ENCODE assay signal across 22 cellular contexts in genomic region chr12:46926536-46926935, GRCh38.
"Had no signal": no experiment of that assay in that cellular context is flagged by ENCODE, and none has a peak within 500 bp of the region (broad histone marks: within the 10 kb centered on the region; RNA-seq: fewer than 3 reads in every experiment).

No MANE protein-coding gene starts in this region.

- H3K4me1 ChIP-seq: body of pancreas, gastrocnemius medialis, prostate gland, right atrium auricular region, tibial nerve, vagina had no signal

- H3K9me3 Mint-ChIP-seq: activated CD4-positive, alpha-beta T cell treated with anti-CD3 and anti-CD28 coated beads, Interleukin-2, amount 10 ng/mL, durations not matched to agents 7 days and 5 days; activated naive CD8-positive, alpha-beta T cell treated with anti-CD3 and anti-CD28 coated beads, Interleukin-2, amount 10 ng/mL, durations not matched to agents 7 days and 5 days; activated T-cell treated with anti-CD3 and anti-CD28 coated beads, Interleukin-2, amount 50 U/mL, for 24 hours; activated T-helper 2 cell treated with anti-CD3 and anti-CD28 coated beads, Interferon-gamma antibody, Interleukin-2, Interleukin-4, amounts not matched to agents 10 μg/mL and 5 μg/mL and 100 μg/mL, durations not matched to agents 14 hours and 24 hours and 36 hours had no signal

- H3K4me3 ChIP-seq: body of pancreas, gastrocnemius medialis, heart right ventricle, left lung, prostate gland, right atrium auricular region, skin epidermis, tibial nerve, vagina had no signal

- ATAC-seq: activated CD4-positive, CD25-positive, alpha-beta regulatory T cell treated with anti-CD3 and anti-CD28 coated beads, Interleukin-2, amount 50 U/mL, for 24 hours; activated CD8-positive, alpha-beta T cell treated with anti-CD3 and anti-CD28 coated beads, Interleukin-2, amount 10 ng/mL, durations not matched to agents 7 days and 5 days; body of pancreas; gastrocnemius medialis; heart right ventricle; left lung; stimulated activated naive CD8-positive, alpha-beta T cell treated with anti-CD3 and anti-CD28 coated beads, Interleukin-15, Interleukin-2, amounts not matched to agents 100 U/mL and 50 U/mL, for 24 hours had no signal

- H3K36me3 ChIP-seq: gastrocnemius medialis, heart right ventricle, left lung, prostate gland, right atrium auricular region, tibial nerve, vagina had no signal

- H3K9me3 ChIP-seq: body of pancreas, gastrocnemius medialis, left lung, prostate gland, right atrium auricular region, tibial nerve, vagina had no signal

- H3K27ac Mint-ChIP-seq: activated CD4-positive, alpha-beta T cell treated with anti-CD3 and anti-CD28 coated beads, Interleukin-2, amount 10 ng/mL, durations not matched to agents 7 days and 5 days; activated CD8-positive, alpha-beta T cell treated with anti-CD3 and anti-CD28 coated beads, Interleukin-2, amount 10 ng/mL, durations not matched to agents 7 days and 5 days; activated naive CD8-positive, alpha-beta T cell treated with anti-CD3 and anti-CD28 coated beads, Interleukin-2, amount 10 ng/mL, durations not matched to agents 7 days and 5 days; activated T-cell treated with anti-CD3 and anti-CD28 coated beads, Interleukin-2, amount 50 U/mL, for 24 hours; activated T-helper 2 cell treated with anti-CD3 and anti-CD28 coated beads, Interferon-gamma antibody, Interleukin-2, Interleukin-4, amounts not matched to agents 10 μg/mL and 5 μg/mL and 100 μg/mL, durations not matched to agents 14 hours and 24 hours and 36 hours had no signal

- DNase-seq: activated CD4-positive, alpha-beta T cell treated with anti-CD3 and anti-CD28 coated beads, Interleukin-2, amount 10 ng/mL, durations not matched to agents 7 days and 5 days; activated CD8-positive, alpha-beta T cell treated with anti-CD3 and anti-CD28 coated beads, Interleukin-2, amount 10 ng/mL, durations not matched to agents 7 days and 5 days; activated naive CD4-positive, alpha-beta T cell treated with Interleukin-2 at 50 U/mL for 16 hours; activated naive CD8-positive, alpha-beta T cell treated with anti-CD3 and anti-CD28 coated beads, Interleukin-2, amount 10 ng/mL, durations not matched to agents 7 days and 5 days; activated T-cell treated with anti-CD3 and anti-CD28 coated beads, Interleukin-2, amount 50 U/mL, for 24 hours; amygdala; body of pancreas; caudate nucleus; erythroblast; gastrocnemius medialis; heart right ventricle; left lung; stimulated activated naive CD8-positive, alpha-beta T cell treated with anti-CD3 and anti-CD28 coated beads, Interleukin-15, Interleukin-2, amounts not matched to agents 100 U/mL and 50 U/mL, for 24 hours; substantia nigra; T1000 had no signal

- H3K4me1 Mint-ChIP-seq: activated CD4-positive, alpha-beta T cell treated with anti-CD3 and anti-CD28 coated beads, Interleukin-2, amount 10 ng/mL, durations not matched to agents 7 days and 5 days; activated naive CD8-positive, alpha-beta T cell treated with anti-CD3 and anti-CD28 coated beads, Interleukin-2, amount 10 ng/mL, durations not matched to agents 7 days and 5 days had no signal

- H3K4me3 Mint-ChIP-seq: activated CD4-positive, alpha-beta T cell treated with anti-CD3 and anti-CD28 coated beads, Interleukin-2, amount 10 ng/mL, durations not matched to agents 7 days and 5 days; activated CD8-positive, alpha-beta T cell treated with anti-CD3 and anti-CD28 coated beads, Interleukin-2, amount 10 ng/mL, durations not matched to agents 7 days and 5 days; activated naive CD8-positive, alpha-beta T cell treated with anti-CD3 and anti-CD28 coated beads, Interleukin-2, amount 10 ng/mL, durations not matched to agents 7 days and 5 days; activated T-cell treated with anti-CD3 and anti-CD28 coated beads, Interleukin-2, amount 50 U/mL, for 24 hours had no signal

- H3K27me3 ChIP-seq: body of pancreas, gastrocnemius medialis, heart right ventricle, left lung, right atrium auricular region, tibial nerve, vagina had no signal

- H3K27ac ChIP-seq: body of pancreas, gastrocnemius medialis, left lung, prostate gland, right atrium auricular region, skin epidermis, tibial nerve, vagina had no signal

- H3K36me3 Mint-ChIP-seq: activated naive CD8-positive, alpha-beta T cell treated with anti-CD3 and anti-CD28 coated beads, Interleukin-2, amount 10 ng/mL, durations not matched to agents 7 days and 5 days had no signal
